18 cellular contexts compared by ENCODE assay signal in the genomic region with DNA sequence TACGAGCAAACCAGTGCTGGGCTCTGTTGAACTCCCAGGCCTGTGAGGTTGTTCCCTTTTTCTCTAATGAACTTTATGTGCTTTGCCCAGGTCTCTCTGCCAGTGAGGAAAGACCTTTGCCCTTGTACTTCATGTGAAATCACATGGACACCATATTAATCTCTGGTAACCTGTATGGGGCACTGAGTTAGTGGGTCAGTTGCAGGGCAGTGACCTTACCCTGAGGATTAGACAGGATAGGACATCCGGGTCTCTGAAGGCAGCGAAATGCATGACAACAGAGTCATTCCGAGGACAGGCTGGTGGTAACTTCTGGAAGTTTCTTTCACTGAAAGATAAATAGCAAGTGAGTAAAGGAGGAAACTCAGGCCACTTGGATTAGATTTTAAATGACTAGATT.
DNase-seq lines count a peak whose midpoint lies in the region; ATAC-seq, FAIRE-seq and TF ChIP-seq lines count a peak whose summit lies in the region.
"Had no signal": no experiment of that assay in that cellular context is flagged by ENCODE, and none has a peak within 500 bp of the region (broad histone marks: within the 10 kb centered on the region; RNA-seq: fewer than 3 reads in every experiment).

No MANE protein-coding gene starts in this region.

- H3K36me3 Mint-ChIP-seq in naive B cell = peaks cover 5% of the 10 kb centered on the region in 2 donors
- H3K36me3 Mint-ChIP-seq: stimulated activated memory B cell treated with anti-CD40 and anti-IgM and Interleukin-4, amounts not matched to agents 10 μg/mL and 1 μg/mL and 100 μg/mL, for 72 hours had no signal

- peaks cover 38 to 73% (median 70%) of the 10 kb centered on the region in 3 donors for H3K4me1 Mint-ChIP-seq in naive B cell

- H3K27me3 ChIP-seq in Peyer's patch = no peaks in the 10 kb centered on the region
- no peaks in the 10 kb centered on the region for H3K27me3 ChIP-seq in thyroid gland
- H3K27me3 ChIP-seq: cardiac muscle cell had no signal

- H3K4me3 ChIP-seq in Peyer's patch (no peak overlapping the region), thyroid gland (replicated peaks in 1 of 3) (no peak overlapping the region)
- H3K4me3 ChIP-seq: cardiac muscle cell had no signal

- peak in 1 of 2 donors; percentile 47 for TF ChIP-seq POLR2A in Peyer's patch (IDR thresholded peaks at IDR 0.05)
- TF ChIP-seq POLR2A in thyroid gland (IDR thresholded peaks at IDR 0.05) = no peak
- no peak for TF ChIP-seq POLR2A in GM12892 (IDR thresholded peaks at IDR 0.05; ENCODE audit: low read depth, low read length)

- H3K36me3 ChIP-seq in Peyer's patch = peaks cover 0 to 27% (median 0%) of the 10 kb centered on the region in 3 donors
- H3K36me3 ChIP-seq in thyroid gland = peaks cover 12 to 16% of the 10 kb centered on the region in 2 donors
- H3K36me3 ChIP-seq: cardiac muscle cell had no signal

- DNase-seq in Peyer's patch = peak in 1 of 3 donors; percentile 80
- DNase-seq in naive B cell = no peak
- DNase-seq in thyroid gland = no peak
- no peak for DNase-seq in GM12892 (ENCODE audit: insufficient read length)
- DNase-seq in NCI-H446 (lab: John Stamatoyannopoulos, UW) = no peak
- DNase-seq: activated B cell treated with CpG ODN at 0.5 μM for 24 hours; activated naive CD8-positive, alpha-beta T cell treated with anti-CD3 and anti-CD28 coated beads, Interleukin-2, amount 10 ng/mL, durations not matched to agents 7 days and 5 days; DMS 273 treated with DMSO at 0.1 percent for 48 hours; effector CD8-positive, alpha-beta T cell; GOT3; MM.1S; NCI-H1694; SHP77 had no signal

- intact Hi-C loops in thyroid gland (cut with DNase I) = no loop called here

- peak overlapping the region in 4 of 6 donors; percentile 15 to 79 (median 35) for H3K27ac Mint-ChIP-seq in naive B cell
- H3K27ac Mint-ChIP-seq: activated B cell treated with CpG ODN at 0.5 μM for 24 hours; activated naive CD8-positive, alpha-beta T cell treated with anti-CD3 and anti-CD28 coated beads, Interleukin-2, amount 10 ng/mL, durations not matched to agents 7 days and 5 days; stimulated activated memory B cell treated with anti-CD40 and anti-IgM and Interleukin-4, amounts not matched to agents 10 μg/mL and 1 μg/mL and 100 μg/mL, for 72 hours; T-helper 1 cell treated with Interleukin-12 subunit alpha and Interleukin-12 subunit beta and Interleukin-4 antibody, amounts not matched to agents 30 μg/mL and 1 μg/mL, for 36 hours had no signal

- TF ChIP-seq CTCF in Peyer's patch (IDR thresholded peaks at IDR 0.05) = peak in 1 of 6 experiments; percentile 40
- TF ChIP-seq CTCF in thyroid gland (IDR thresholded peaks at IDR 0.05) = no peak

- no peak overlapping the region for H3K4me3 Mint-ChIP-seq in naive B cell
- H3K4me3 Mint-ChIP-seq: activated B cell treated with CpG ODN at 0.5 μM for 24 hours; activated naive CD8-positive, alpha-beta T cell treated with anti-CD3 and anti-CD28 coated beads, Interleukin-2, amount 10 ng/mL, durations not matched to agents 7 days and 5 days; stimulated activated memory B cell treated with anti-CD40 and anti-IgM and Interleukin-4, amounts not matched to agents 10 μg/mL and 1 μg/mL and 100 μg/mL, for 72 hours; T-helper 1 cell treated with Interleukin-12 subunit alpha and Interleukin-12 subunit beta and Interleukin-4 antibody, amounts not matched to agents 30 μg/mL and 1 μg/mL, for 36 hours had no signal

- H3K9me3 Mint-ChIP-seq in naive B cell = peaks cover 0 to 5% (median 0%) of the 10 kb centered on the region in 7 donors
- H3K9me3 Mint-ChIP-seq: activated B cell treated with CpG ODN at 0.5 μM for 24 hours; stimulated activated memory B cell treated with anti-CD40 and anti-IgM and Interleukin-4, amounts not matched to agents 10 μg/mL and 1 μg/mL and 100 μg/mL, for 72 hours; T-helper 1 cell treated with Interleukin-12 subunit alpha and Interleukin-12 subunit beta and Interleukin-4 antibody, amounts not matched to agents 30 μg/mL and 1 μg/mL, for 36 hours had no signal

- H3K27ac ChIP-seq in Peyer's patch (peak overlapping the region; percentile 25 to 95 (median 72)), cingulate gyrus (ENCODE audit: low read depth, low read length) (peak overlapping the region; percentile 13), thyroid gland (peak overlapping the region; percentile 97 to 100 (median 99))
- H3K27ac ChIP-seq: cardiac muscle cell had no signal

- H3K9me3 ChIP-seq in Peyer's patch (no peaks in the 10 kb centered on the region), thyroid gland (no peaks in the 10 kb centered on the region)

- H3K27me3 Mint-ChIP-seq in naive B cell = no peaks in the 10 kb centered on the region
- H3K27me3 Mint-ChIP-seq: activated B cell treated with CpG ODN at 0.5 μM for 24 hours; activated naive CD8-positive, alpha-beta T cell treated with anti-CD3 and anti-CD28 coated beads, Interleukin-2, amount 10 ng/mL, durations not matched to agents 7 days and 5 days; stimulated activated memory B cell treated with anti-CD40 and anti-IgM and Interleukin-4, amounts not matched to agents 10 μg/mL and 1 μg/mL and 100 μg/mL, for 72 hours had no signal

- FAIRE-seq in GM12892 (lab: Jason Lieb, UNC) = no peak

- H3K4me1 ChIP-seq in Peyer's patch (peaks cover 0 to 62% (median 3%) of the 10 kb centered on the region in 4 donors), thyroid gland (peaks cover 77 to 99% of the 10 kb centered on the region in 2 donors)

- WGBS in thyroid gland, 2 donors = 95 to 97% methylated on average over 4 of the region's 4 CpGs

- ATAC-seq in naive B cell (ENCODE audit: low read depth in 2 of 2) (no peak), GM19455 (IDR thresholded peaks at IDR 0.05; ENCODE audit: unreplicated experiment) (no peak)
- ATAC-seq: stimulated activated memory B cell treated with anti-CD40 and anti-IgM and Interleukin-4, amounts not matched to agents 10 μg/mL and 1 μg/mL and 100 μg/mL, for 72 hours had no signal

Comparison
In these comparisons a context has a peak if more than half of its experiments do, and no peak if none do; other contexts are left out.
1. H3K27ac ChIP-seq: peak in every context shown above with its lines; median percentile 99 in thyroid gland; 72 in Peyer's patch; 13 in cingulate gyrus.